34 cellular contexts compared by ENCODE assay signal in the genomic region with DNA sequence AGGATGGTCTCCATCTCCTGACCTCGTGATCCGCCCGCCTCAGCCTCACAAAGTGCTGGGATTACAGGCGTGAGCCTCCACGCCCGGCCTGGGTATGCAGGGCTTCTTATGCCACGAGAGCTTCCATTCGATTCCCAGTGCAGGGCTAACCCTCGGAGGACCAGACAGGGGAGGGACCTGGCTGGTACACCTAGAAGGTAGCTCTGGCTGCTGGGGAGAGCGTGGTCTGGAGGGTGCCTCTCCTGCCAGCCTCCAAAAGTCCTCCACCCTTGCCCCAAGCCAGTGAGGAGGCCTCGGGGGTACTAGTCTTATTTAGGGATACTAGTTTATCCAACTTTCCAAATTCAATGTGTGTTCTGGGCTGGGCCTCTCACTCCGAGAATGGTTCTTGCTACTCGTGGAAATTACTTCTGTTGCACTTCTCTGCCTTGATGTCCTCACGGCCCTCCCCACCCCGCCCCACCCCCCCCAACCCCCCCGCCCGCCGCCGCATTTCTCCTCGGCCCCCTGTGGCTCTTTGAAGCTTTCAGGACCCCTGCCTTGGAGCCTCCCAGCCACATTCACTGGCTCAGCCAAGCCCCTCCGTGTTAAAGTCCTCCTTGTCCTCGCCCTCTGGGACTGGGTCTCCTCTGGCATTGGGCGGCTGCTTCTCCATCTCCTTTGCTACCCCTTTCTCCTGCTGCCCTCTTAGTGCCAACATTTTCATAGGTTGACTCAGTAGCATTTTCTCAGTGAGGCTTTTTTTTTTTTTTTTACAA.
"Had no signal": no experiment of that assay in that cellular context is flagged by ENCODE, and none has a peak within 500 bp of the region (broad histone marks: within the 10 kb centered on the region; RNA-seq: fewer than 3 reads in every experiment).

No MANE protein-coding gene starts in this region.

- FAIRE-seq: astrocyte, bronchial epithelial cell, frontal cortex had no signal

- H3K4me1 Mint-ChIP-seq: activated CD4-positive, alpha-beta T cell treated with anti-CD3 and anti-CD28 coated beads, Interleukin-2, amount 10 ng/mL, durations not matched to agents 24 days and 14 days; central memory CD8-positive, alpha-beta T cell had no signal

- H3K27ac Mint-ChIP-seq: activated CD4-positive, alpha-beta memory T cell treated with anti-CD3 and anti-CD28 coated beads for 36 hours; activated CD4-positive, alpha-beta T cell treated with anti-CD3 and anti-CD28 coated beads for 36 hours; activated CD4-positive, alpha-beta T cell treated with anti-CD3 and anti-CD28 coated beads, Interleukin-2, amount 10 ng/mL, durations not matched to agents 24 days and 14 days; activated CD8-positive, alpha-beta memory T cell treated with anti-CD3 and anti-CD28 coated beads, Interleukin-2, amount 10 ng/mL, durations not matched to agents 7 days and 5 days; activated CD8-positive, alpha-beta T cell treated with anti-CD3 and anti-CD28 coated beads, Interleukin-2, amount 10 ng/mL, durations not matched to agents 7 days and 5 days; activated naive CD8-positive, alpha-beta T cell; activated T-helper 1 cell treated with anti-CD3 and anti-CD28 coated beads, Interleukin-12 subunit alpha, Interleukin-12 subunit beta, Interleukin-2, Interleukin-4 antibody, amounts not matched to agents 30 ng/mL and 10 ng/mL and 1 ng/mL, durations not matched to agents 14 hours and 24 hours and 36 hours; activated T-helper 2 cell treated with anti-CD3 and anti-CD28 coated beads, Interferon-gamma antibody, Interleukin-2, Interleukin-4, amounts not matched to agents 10 μg/mL and 5 μg/mL and 100 μg/mL, durations not matched to agents 14 hours and 24 hours and 36 hours; dendritic cell treated with granulocyte-macrophage colony-stimulating factor and Interleukin-4, amounts not matched to agents 40 ng/mL and 50 ng/mL, for 4 days; endodermal cell; T-helper 17 cell; T-helper 2 cell treated with Interferon-gamma antibody and Interleukin-4, amounts not matched to agents 5 μg/mL and 100 μg/mL, for 36 hours had no signal

- H3K4me3 ChIP-seq: coronary artery, dorsolateral prefrontal cortex had no signal

- H3K27ac ChIP-seq: brain microvascular endothelial cell, coronary artery had no signal

- H3K4me3 Mint-ChIP-seq: activated CD4-positive, alpha-beta memory T cell treated with anti-CD3 and anti-CD28 coated beads for 36 hours; activated CD4-positive, alpha-beta T cell treated with anti-CD3 and anti-CD28 coated beads for 36 hours; activated CD4-positive, alpha-beta T cell treated with anti-CD3 and anti-CD28 coated beads, Interleukin-2, amount 10 ng/mL, durations not matched to agents 24 days and 14 days; activated CD8-positive, alpha-beta memory T cell treated with anti-CD3 and anti-CD28 coated beads, Interleukin-2, amount 10 ng/mL, durations not matched to agents 7 days and 5 days; activated CD8-positive, alpha-beta T cell treated with anti-CD3 and anti-CD28 coated beads, Interleukin-2, amount 10 ng/mL, durations not matched to agents 7 days and 5 days; activated naive CD8-positive, alpha-beta T cell; activated T-helper 1 cell treated with anti-CD3 and anti-CD28 coated beads, Interleukin-12 subunit alpha, Interleukin-12 subunit beta, Interleukin-2, Interleukin-4 antibody, amounts not matched to agents 30 ng/mL and 10 ng/mL and 1 ng/mL, durations not matched to agents 14 hours and 24 hours and 36 hours; central memory CD8-positive, alpha-beta T cell; dendritic cell treated with granulocyte-macrophage colony-stimulating factor and Interleukin-4, amounts not matched to agents 40 ng/mL and 50 ng/mL, for 4 days; endodermal cell; T-helper 17 cell; T-helper 2 cell treated with Interferon-gamma antibody and Interleukin-4, amounts not matched to agents 5 μg/mL and 100 μg/mL, for 36 hours had no signal

- ATAC-seq: activated CD4-positive, alpha-beta T cell treated with anti-CD3 and anti-CD28 coated beads for 36 hours; activated CD8-positive, alpha-beta memory T cell treated with anti-CD3 and anti-CD28 coated beads, Interleukin-2, amount 10 ng/mL, durations not matched to agents 7 days and 5 days; activated CD8-positive, alpha-beta T cell treated with anti-CD3 and anti-CD28 coated beads, Interleukin-2, amount 10 ng/mL, durations not matched to agents 7 days and 5 days; esophagus mucosa; T-helper 17 cell had no signal

- H3K27me3 Mint-ChIP-seq: activated CD4-positive, alpha-beta memory T cell treated with anti-CD3 and anti-CD28 coated beads for 36 hours; activated CD4-positive, alpha-beta T cell treated with anti-CD3 and anti-CD28 coated beads for 36 hours; activated CD4-positive, alpha-beta T cell treated with anti-CD3 and anti-CD28 coated beads, Interleukin-2, amount 10 ng/mL, durations not matched to agents 24 days and 14 days; activated CD8-positive, alpha-beta memory T cell treated with anti-CD3 and anti-CD28 coated beads, Interleukin-2, amount 10 ng/mL, durations not matched to agents 7 days and 5 days; activated naive CD8-positive, alpha-beta T cell; central memory CD8-positive, alpha-beta T cell; dendritic cell treated with granulocyte-macrophage colony-stimulating factor and Interleukin-4, amounts not matched to agents 40 ng/mL and 50 ng/mL, for 4 days; T-helper 17 cell had no signal

- H3K27me3 ChIP-seq: brain microvascular endothelial cell, dorsolateral prefrontal cortex had no signal

- DNase-seq: activated CD4-positive, alpha-beta memory T cell treated with anti-CD3 and anti-CD28 coated beads for 36 hours; activated CD4-positive, alpha-beta T cell treated with anti-CD3 and anti-CD28 coated beads for 36 hours; activated CD4-positive, alpha-beta T cell treated with anti-CD3 and anti-CD28 coated beads, Interleukin-2, amount 10 ng/mL, durations not matched to agents 24 days and 14 days; activated CD4-positive, CD25-positive, alpha-beta regulatory T cell; activated CD4-positive, CD25-positive, alpha-beta regulatory T cell treated with anti-CD3 and anti-CD28 coated beads, Interleukin-2, amount 50 U/mL, for 72 hours; activated CD8-positive, alpha-beta memory T cell treated with anti-CD3 and anti-CD28 coated beads, Interleukin-2, amount 10 ng/mL, durations not matched to agents 7 days and 5 days; activated CD8-positive, alpha-beta memory T cell treated with anti-CD3 and anti-CD28 coated beads, Interleukin-2, amount 50 U/mL, for 4 hours; activated CD8-positive, alpha-beta T cell treated with anti-CD3 and anti-CD28 coated beads, Interleukin-2, amount 10 ng/mL, durations not matched to agents 7 days and 5 days; activated gamma-delta T cell treated with Interleukin-2 at 50 U/mL for 16 hours; activated naive CD4-positive, alpha-beta T cell treated with anti-CD3 and anti-CD28 coated beads, Interleukin-2, amount 50 U/mL, for 16 hours; activated naive CD4-positive, alpha-beta T cell treated with Interleukin-2 at 50 U/mL for 16 hours; activated T-cell treated with anti-CD3 and anti-CD28 coated beads, Interleukin-2, amount 50 U/mL, for 1 hour; activated T-cell treated with anti-CD3 and anti-CD28 coated beads, Interleukin-2, amount 50 U/mL, for 48 hours; amniotic stem cell; anterior cingulate cortex; brain microvascular endothelial cell; dorsolateral prefrontal cortex; effector memory CD4-positive, alpha-beta T cell; endodermal cell; foreskin fibroblast; T-helper 1 cell; T-helper 17 cell; T1000 had no signal

- H3K9me3 Mint-ChIP-seq: activated CD4-positive, alpha-beta memory T cell treated with anti-CD3 and anti-CD28 coated beads for 36 hours; activated CD4-positive, alpha-beta T cell treated with anti-CD3 and anti-CD28 coated beads, Interleukin-2, amount 10 ng/mL, durations not matched to agents 24 days and 14 days; activated T-helper 1 cell treated with anti-CD3 and anti-CD28 coated beads, Interleukin-12 subunit alpha, Interleukin-12 subunit beta, Interleukin-2, Interleukin-4 antibody, amounts not matched to agents 30 ng/mL and 10 ng/mL and 1 ng/mL, durations not matched to agents 14 hours and 24 hours and 36 hours; activated T-helper 2 cell treated with anti-CD3 and anti-CD28 coated beads, Interferon-gamma antibody, Interleukin-2, Interleukin-4, amounts not matched to agents 10 μg/mL and 5 μg/mL and 100 μg/mL, durations not matched to agents 14 hours and 24 hours and 36 hours; central memory CD8-positive, alpha-beta T cell; dendritic cell treated with granulocyte-macrophage colony-stimulating factor and Interleukin-4, amounts not matched to agents 40 ng/mL and 50 ng/mL, for 4 days; endodermal cell; T-helper 2 cell treated with Interferon-gamma antibody and Interleukin-4, amounts not matched to agents 5 μg/mL and 100 μg/mL, for 36 hours had no signal
